In the genomic region with DNA sequence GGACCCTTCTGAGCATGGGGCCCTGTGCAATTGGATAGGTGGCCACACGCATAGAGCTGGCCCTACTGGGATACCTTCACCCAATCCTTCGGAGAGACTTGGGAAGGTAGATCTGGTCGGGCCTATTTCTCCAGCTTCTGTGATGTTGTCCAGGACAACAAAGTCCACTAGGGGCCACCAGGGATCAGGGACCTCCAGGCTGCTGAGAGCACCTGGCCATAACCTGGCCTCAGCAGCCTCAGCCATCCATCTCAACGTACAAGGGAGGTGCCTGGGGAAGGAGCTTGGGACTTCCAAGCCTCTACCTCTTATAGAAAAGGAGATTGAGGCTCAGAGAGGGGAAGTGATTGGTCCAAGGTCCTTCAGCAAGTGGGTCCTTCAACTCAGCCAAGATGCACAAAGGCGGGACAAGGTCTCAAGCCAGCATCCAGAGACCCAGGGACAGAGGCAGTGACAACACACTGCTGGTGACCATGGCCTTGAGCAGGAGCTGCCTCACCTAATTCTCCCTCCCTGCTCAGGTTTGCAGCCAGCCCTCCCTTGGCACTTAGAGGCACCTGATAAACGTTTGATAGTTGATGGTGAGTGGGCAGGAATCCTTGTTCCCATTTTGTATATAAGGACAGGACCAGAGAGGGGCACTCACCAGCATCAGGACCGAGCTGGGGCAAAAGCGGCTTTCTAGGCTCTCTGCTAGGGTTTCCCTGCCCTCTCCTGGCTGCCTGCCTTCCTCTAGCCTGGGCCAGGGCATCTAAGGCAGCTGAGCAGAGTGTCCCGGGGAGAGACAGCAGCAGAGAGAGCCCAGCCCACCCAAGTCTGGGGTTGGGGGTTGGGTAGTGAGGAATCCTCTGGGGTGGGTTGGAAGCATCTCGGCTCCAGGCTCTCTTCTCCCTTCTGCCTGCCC, we compare ENCODE assay signal across 16 cellular contexts. TPM values are rescaled to one million over a fixed set of nuclear protein-coding genes. Genes with fewer than 3 reads are reported as not detected.
DNase-seq lines count a peak whose midpoint lies in the region; ATAC-seq and TF ChIP-seq lines count a peak whose summit lies in the region.
"Had no signal": no experiment of that assay in that cellular context is flagged by ENCODE, and none has a peak within 500 bp of the region (broad histone marks: within the 10 kb centered on the region; RNA-seq: fewer than 3 reads in every experiment).

No MANE protein-coding gene starts in this region.

- ATAC-seq in memory B cell (ENCODE audit: low read depth) (no peak), left ventricle myocardium superior (no peak)
- ATAC-seq: heart right ventricle had no signal

- DNase-seq in activated CD8-positive, alpha-beta memory T cell treated with anti-CD3 and anti-CD28 coated beads, Interleukin-2, amount 50 U/mL, for 48 hours: peak; percentile 56
- DNase-seq in memory B cell (ENCODE audit: low spot score in 2 of 2) (no peak), trophoblast cell (no peak), SHP77 treated with DMSO at 0.1 percent for 48 hours (lab: John Stamatoyannopoulos, UW) (no peak), left ventricle myocardium superior (no peak), NCI-H510A (lab: John Stamatoyannopoulos, UW) (no peak)
- DNase-seq: activated gamma-delta T cell, BE2C, heart right ventricle, Kasumi-1, NCI-H187 treated with DMSO at 0.1 percent for 48 hours, NCI-H524 had no signal

- no peak overlapping the region for H3K23ac ChIP-seq in trophoblast cell (ENCODE audit: low read length)

- WGBS in trophoblast cell (ENCODE audit: extremely low coverage, insufficient coverage, insufficient read length): no CpG with 5 or more reads among the region's 10 CpGs

- no peak overlapping the region for H4K12ac ChIP-seq in trophoblast cell (ENCODE audit: low read depth, low read length)

- peaks cover 80 to 98% (median 91%) of the 10 kb centered on the region in 10 experiments for H3K4me1 ChIP-seq in BLaER1 treated with 17β-estradiol and CSF1 and Interleukin-3, amounts not matched to agents 10 nM and 100 nM
- peaks cover 0 to 9% of the 10 kb centered on the region in 2 experiments for H3K4me1 ChIP-seq in trophoblast cell (ENCODE audit: control insufficient read depth in 1 of 2, insufficient read depth in 2 of 2, low read length in 2 of 2)
- H3K4me1 ChIP-seq: BE2C had no signal

- intact Hi-C loops in left ventricle myocardium superior (cut with micrococcal nuclease): no loop called here

- H3K27ac Mint-ChIP-seq in memory B cell: peak overlapping the region; percentile 97

- H3K4me3 Mint-ChIP-seq in memory B cell: peak overlapping the region; percentile 79

- no peaks in the 10 kb centered on the region for H3K79me1 ChIP-seq in trophoblast cell (ENCODE audit: low read length)

- H3K4me2 ChIP-seq in BLaER1 treated with 17β-estradiol and CSF1 and Interleukin-3, amounts not matched to agents 10 nM and 100 nM: peak overlapping the region; percentile 91 to 100 (median 99)
- no peak overlapping the region for H3K4me2 ChIP-seq in trophoblast cell (ENCODE audit: low read length)

- no peak overlapping the region for H2BK12ac ChIP-seq in trophoblast cell (ENCODE audit: low read length)

- H3K9me3 Mint-ChIP-seq in memory B cell: no peaks in the 10 kb centered on the region

- H3K9me3 ChIP-seq in BLaER1 treated with 17β-estradiol and CSF1 and Interleukin-3, amounts not matched to agents 10 nM and 100 nM (replicated peaks in 1 of 11): no peaks in the 10 kb centered on the region
- H3K9me3 ChIP-seq in trophoblast cell (ENCODE audit: insufficient read depth, low read depth, low read length): no peaks in the 10 kb centered on the region
- H3K9me3 ChIP-seq: BE2C, heart right ventricle had no signal

- no peaks in the 10 kb centered on the region for H3K27me3 Mint-ChIP-seq in memory B cell

- H2AFZ ChIP-seq in trophoblast cell (ENCODE audit: insufficient read depth, low read length, poor library complexity): no peak overlapping the region

- H3K79me2 ChIP-seq in trophoblast cell (ENCODE audit: control insufficient read depth, insufficient read depth, low read length, poor library complexity): no peaks in the 10 kb centered on the region

- no peak overlapping the region for H4K8ac ChIP-seq in trophoblast cell (ENCODE audit: low read depth, low read length)

- no peak overlapping the region for H2AK5ac ChIP-seq in trophoblast cell (ENCODE audit: low read length)

- H3K36me3 ChIP-seq in BLaER1 treated with 17β-estradiol and CSF1 and Interleukin-3, amounts not matched to agents 10 nM and 100 nM: peaks cover 58 to 73% (median 70%) of the 10 kb centered on the region in 11 experiments
- no peaks in the 10 kb centered on the region for H3K36me3 ChIP-seq in trophoblast cell (ENCODE audit: control insufficient read depth in 1 of 2, insufficient read depth in 2 of 2, low read length in 2 of 2)
- H3K36me3 ChIP-seq: BE2C, cardiac muscle cell had no signal

- peak overlapping the region; percentile 46 to 92 (median 85); a peak in 19 of 22 replicates for H3K9ac ChIP-seq in BLaER1 treated with 17β-estradiol and CSF1 and Interleukin-3, amounts not matched to agents 10 nM and 100 nM
- H3K9ac ChIP-seq in trophoblast cell (ENCODE audit: low read length): no peak overlapping the region

- H2BK5ac ChIP-seq in trophoblast cell (ENCODE audit: low read depth, low read length, poor library complexity): no peak overlapping the region

- H3K36me3 Mint-ChIP-seq in memory B cell: peaks cover 44% of the 10 kb centered on the region

- peak overlapping the region in 8 of 11 experiments; percentile 15 to 94 (median 83); a peak in 12 of 22 replicates for H3K27ac ChIP-seq in BLaER1 treated with 17β-estradiol and CSF1 and Interleukin-3, amounts not matched to agents 10 nM and 100 nM
- H3K27ac ChIP-seq in trophoblast cell (ENCODE audit: low read depth, low read length): no peak overlapping the region
- H3K27ac ChIP-seq: cardiac muscle cell had no signal

- H3K4me1 Mint-ChIP-seq in memory B cell: peaks cover 78% of the 10 kb centered on the region

- peak; percentile 25 for TF ChIP-seq POLR2A in GM19099 (IDR thresholded peaks at IDR 0.05; ENCODE audit: extremely low read depth, insufficient read length, low read depth)

- no peak overlapping the region for H3K4ac ChIP-seq in trophoblast cell (ENCODE audit: low read depth, low read length)

- no peaks in the 10 kb centered on the region for H3K27me3 ChIP-seq in BLaER1 treated with 17β-estradiol and CSF1 and Interleukin-3, amounts not matched to agents 10 nM and 100 nM
- H3K27me3 ChIP-seq in trophoblast cell (ENCODE audit: insufficient read depth, low read length): no peaks in the 10 kb centered on the region
- H3K27me3 ChIP-seq: BE2C, cardiac muscle cell had no signal

- H2BK120ac ChIP-seq in trophoblast cell (ENCODE audit: insufficient read depth, low read length, poor library complexity): no peak overlapping the region

- H4K91ac ChIP-seq in trophoblast cell (ENCODE audit: low read depth, low read length): no peak overlapping the region

- H3K14ac ChIP-seq in trophoblast cell (ENCODE audit: low read length): no peak overlapping the region

- H4K20me1 ChIP-seq in BLaER1 treated with 17β-estradiol and CSF1 and Interleukin-3, amounts not matched to agents 10 nM and 100 nM: peaks cover 68 to 77% (median 74%) of the 10 kb centered on the region in 11 experiments

- H3K4me3 ChIP-seq in BLaER1 treated with 17β-estradiol and CSF1 and Interleukin-3, amounts not matched to agents 10 nM and 100 nM: peak overlapping the region in 4 of 10 experiments; percentile 38 to 98 (median 86); a peak in 5 of 20 replicates
- no peak overlapping the region for H3K4me3 ChIP-seq in trophoblast cell (ENCODE audit: low read depth, low read length)
- H3K4me3 ChIP-seq: cardiac muscle cell had no signal

- H3K18ac ChIP-seq in trophoblast cell (ENCODE audit: low read length): no peak overlapping the region

RNA-seq across cellular contexts. Expression of gene RAC2, which starts 4.5 kb away (rescaled TPM):
- polyA plus RNA-seq in trophoblast cell (2013): 1.9 and 2.5 TPM in 2 replicates
- 5.1 TPM for total RNA-seq in left ventricle myocardium superior
- total RNA-seq: myocyte had no signal

RNA-seq across cellular contexts. Expression of gene SSTR3, which starts 27.3 kb away (rescaled TPM):
- polyA plus RNA-seq in trophoblast cell (2013): not detected in 2 replicates
- not detected for total RNA-seq in left ventricle myocardium superior
- total RNA-seq: heart right ventricle, myocyte had no signal
- polyA plus RNA-seq: cardiac muscle cell, heart right ventricle had no signal

RNA-seq across cellular contexts. Expression of gene CYTH4, which starts 42.7 kb away (rescaled TPM):
- not detected in 2 replicates for polyA plus RNA-seq in trophoblast cell (2013)
- 6.2 TPM for total RNA-seq in left ventricle myocardium superior
- total RNA-seq: cardiac muscle cell, myocyte had no signal
- polyA plus RNA-seq: cardiac muscle cell had no signal

RNA-seq across cellular contexts. Expression of gene C1QTNF6, which starts 51.5 kb away (rescaled TPM):
- 64.9 and 67.2 TPM in 2 replicates for polyA plus RNA-seq in trophoblast cell (2013)
- 1.1 TPM for total RNA-seq in left ventricle myocardium superior
